21 cellular contexts compared by ENCODE assay signal in genomic region chr5:163005949-163006348, GRCh38.
DNase-seq lines count a peak whose midpoint lies in the region; ATAC-seq, FAIRE-seq and TF ChIP-seq lines count a peak whose summit lies in the region.
"Had no signal": no experiment of that assay in that cellular context is flagged by ENCODE, and none has a peak within 500 bp of the region (broad histone marks: within the 10 kb centered on the region; RNA-seq: fewer than 3 reads in every experiment).

No MANE protein-coding gene starts in this region.

- H3K23ac ChIP-seq in H9 (ENCODE audit: insufficient read length, low read depth, low read length): no peak overlapping the region
- H3K23ac ChIP-seq in mesendoderm (ENCODE audit: low read length): no peak overlapping the region

- H3K27me3 Mint-ChIP-seq in H9 (ENCODE audit: low read depth): no peaks in the 10 kb centered on the region
- H3K27me3 Mint-ChIP-seq: activated naive CD8-positive, alpha-beta T cell had no signal

- H3K9ac ChIP-seq in H9 (ENCODE audit: extremely low read depth, insufficient read length, low read length) (no peak overlapping the region), mesendoderm (ENCODE audit: low read length) (no peak overlapping the region)

- no peaks in the 10 kb centered on the region for H3K23me2 ChIP-seq in H9 (ENCODE audit: insufficient read length, low read depth, low read length, poor library complexity, severe bottlenecking)

- H3K4me3 Mint-ChIP-seq in H9: no peak overlapping the region
- H3K4me3 Mint-ChIP-seq: activated naive CD8-positive, alpha-beta T cell had no signal

- DNase-seq in ELR (ENCODE audit: low read depth): peak; percentile 2
- no peak for DNase-seq in H9
- peak; percentile 25 for DNase-seq in RCC 7860 (ENCODE audit: low spot score)
- peak; percentile 16 for DNase-seq in mesendoderm
- no peak for DNase-seq in NCI-H187 (lab: John Stamatoyannopoulos, UW)
- DNase-seq in psoas muscle: no peak
- no peak for DNase-seq in SHP77 (lab: John Stamatoyannopoulos, UW)
- DNase-seq: activated CD8-positive, alpha-beta memory T cell treated with anti-CD3 and anti-CD28 coated beads, Interleukin-2, amount 50 U/mL, for 48 hours; central memory CD4-positive, alpha-beta T cell; DMS153; left cardiac atrium; NCI-H82; stimulated activated CD4-positive, alpha-beta T cell treated with anti-CD3 and anti-CD28 coated beads, Interleukin-4, amount 100 ng/mL, for 1 hour; trophoblast cell had no signal

- no peaks in the 10 kb centered on the region for H4K20me1 ChIP-seq in H9 (ENCODE audit: control insufficient read depth, insufficient read depth, insufficient read length)

- H3K4me2 ChIP-seq in H9 (ENCODE audit: insufficient read depth, insufficient read length, low read length) (no peak overlapping the region), mesendoderm (ENCODE audit: low read length) (no peak overlapping the region)

- no peak overlapping the region for H2AFZ ChIP-seq in H9 (ENCODE audit: low read length)

- no peak overlapping the region for H4K91ac ChIP-seq in H9 (ENCODE audit: insufficient read length, low read depth, low read length)

- H3K9me3 ChIP-seq in H9 (ENCODE audit: control insufficient read depth, low read depth, low read length) (no peaks in the 10 kb centered on the region), psoas muscle (no peaks in the 10 kb centered on the region)
- H3K9me3 ChIP-seq: right atrium auricular region had no signal

- no peak for FAIRE-seq in RCC 7860 (lab: Jason Lieb, UNC)
- FAIRE-seq: endometrium, GM12891, HTR-8/SVneo had no signal

- H2BK15ac ChIP-seq in H9 (ENCODE audit: low read depth, low read length): no peak overlapping the region
- no peak overlapping the region for H2BK15ac ChIP-seq in mesendoderm (replicated peaks; ENCODE audit: low read depth)

- intact Hi-C loops in psoas muscle (cut with DNase I): no loop called here

- H3K14ac ChIP-seq in H9 (ENCODE audit: insufficient read depth, low read length): no peak overlapping the region

- H3K27ac ChIP-seq in H9 (ENCODE audit: insufficient read length, low read depth, low read length) (no peak overlapping the region), mesendoderm (ENCODE audit: low read depth, low read length) (no peak overlapping the region), psoas muscle (no peak overlapping the region)
- H3K27ac ChIP-seq: right atrium auricular region, SK-N-MC had no signal

- H2AK5ac ChIP-seq in H9 (ENCODE audit: insufficient read length, low read length) (no peak overlapping the region), mesendoderm (ENCODE audit: low read length) (no peak overlapping the region)

- TF ChIP-seq CTCF in H9 (conservative IDR thresholded peaks at IDR 0.05) (peak; percentile 61), psoas muscle (IDR thresholded peaks at IDR 0.05) (no peak)

- H2BK12ac ChIP-seq in H9 (ENCODE audit: insufficient read length, low read depth, low read length): no peak overlapping the region

- H3K4me3 ChIP-seq in mesendoderm (ENCODE audit: low read length) (no peak overlapping the region), psoas muscle (no peak overlapping the region)
- H3K4me3 ChIP-seq: right atrium auricular region, SK-N-MC had no signal

- no peaks in the 10 kb centered on the region; a peak in 1 of 7 replicates for H3K36me3 Mint-ChIP-seq in H9 (ENCODE audit: insufficient read depth in 1 of 3, low read depth in 3 of 3)
- H3K36me3 Mint-ChIP-seq: activated naive CD8-positive, alpha-beta T cell had no signal

- H2BK5ac ChIP-seq in H9 (ENCODE audit: insufficient read length, low read length) (no peak overlapping the region), mesendoderm (ENCODE audit: low read length) (no peak overlapping the region)

- H3K79me2 ChIP-seq in H9 (ENCODE audit: insufficient read depth, low read length) (no peaks in the 10 kb centered on the region), mesendoderm (ENCODE audit: control insufficient read depth, insufficient read depth, low read length) (no peaks in the 10 kb centered on the region)

- H3K4ac ChIP-seq in H9 (ENCODE audit: low read depth, low read length): no peak overlapping the region
- H3K4ac ChIP-seq in mesendoderm (ENCODE audit: low read depth, low read length): no peak overlapping the region

- H2BK20ac ChIP-seq in H9 (ENCODE audit: low read depth, low read length, poor library complexity, severe bottlenecking): no peak overlapping the region

- H3K36me3 ChIP-seq in mesendoderm (ENCODE audit: control insufficient read depth, insufficient read depth, low read length): no peaks in the 10 kb centered on the region
- no peaks in the 10 kb centered on the region for H3K36me3 ChIP-seq in psoas muscle (ENCODE audit: insufficient read depth in 1 of 2, low read depth in 1 of 2)
- H3K36me3 ChIP-seq: right atrium auricular region had no signal

- no peak overlapping the region for H3K18ac ChIP-seq in H9 (ENCODE audit: insufficient read length, low read depth, low read length)
- no peak overlapping the region for H3K18ac ChIP-seq in mesendoderm (ENCODE audit: low read length)

- H3K9me3 Mint-ChIP-seq in H9: no peaks in the 10 kb centered on the region; a peak in 1 of 5 replicates

- WGBS in H9 (ENCODE audit: extremely low coverage, insufficient read length, low lambda C conversion rate): no CpG with 5 or more reads among the region's 1 CpG
- WGBS in mesendoderm (ENCODE audit: extremely low coverage, insufficient coverage, low lambda C conversion rate): no CpG with 5 or more reads among the region's 1 CpG
- 63 to 67% (median 67%) methylated on average over 1 of the region's 1 CpG for WGBS in psoas muscle, 3 donors

- no peak overlapping the region for H3K56ac ChIP-seq in H9 (ENCODE audit: insufficient read length, low read depth, low read length)
- no peak overlapping the region for H3K56ac ChIP-seq in mesendoderm (ENCODE audit: low read length)

- H3K4me1 Mint-ChIP-seq in H9: no peaks in the 10 kb centered on the region

- H3K79me1 ChIP-seq in H9 (ENCODE audit: insufficient read depth, low read depth, low read length, poor library complexity, severe bottlenecking) (no peaks in the 10 kb centered on the region), mesendoderm (ENCODE audit: low read length) (no peaks in the 10 kb centered on the region)

- no peak for ATAC-seq in psoas muscle
- no peak for ATAC-seq in HG02884 (IDR thresholded peaks at IDR 0.05; ENCODE audit: unreplicated experiment)
- ATAC-seq: left cardiac atrium had no signal

- H3K27me3 ChIP-seq in H9 (ENCODE audit: insufficient read depth, low read length): no peaks in the 10 kb centered on the region
- H3K27me3 ChIP-seq in mesendoderm (ENCODE audit: insufficient read depth, low read length, poor library complexity): no peaks in the 10 kb centered on the region
- no peaks in the 10 kb centered on the region for H3K27me3 ChIP-seq in psoas muscle (ENCODE audit: insufficient read depth in 3 of 3, low read length in 2 of 3)
- H3K27me3 ChIP-seq: right atrium auricular region had no signal

- H4K5ac ChIP-seq in H9 (ENCODE audit: insufficient read length, low read depth, low read length) (no peak overlapping the region), mesendoderm (ENCODE audit: low read length) (no peak overlapping the region)

- H3K27ac Mint-ChIP-seq in H9: no peak overlapping the region
- H3K27ac Mint-ChIP-seq: activated naive CD8-positive, alpha-beta T cell had no signal

- H4K8ac ChIP-seq in H9 (replicated peaks; ENCODE audit: insufficient read length, low read depth, low read length) (no peak overlapping the region), mesendoderm (ENCODE audit: low read depth, low read length) (no peak overlapping the region)

- no peaks in the 10 kb centered on the region for H3K4me1 ChIP-seq in H9 (ENCODE audit: insufficient read depth, low read length)
- no peaks in the 10 kb centered on the region for H3K4me1 ChIP-seq in mesendoderm (ENCODE audit: control insufficient read depth, low read depth, low read length)
- no peaks in the 10 kb centered on the region for H3K4me1 ChIP-seq in psoas muscle
- H3K4me1 ChIP-seq: right atrium auricular region had no signal

- no peak overlapping the region for H3T11ph ChIP-seq in H9 (ENCODE audit: low read length)

- no peak overlapping the region for H2BK120ac ChIP-seq in H9 (ENCODE audit: low read depth, low read length, poor library complexity, severe bottlenecking)
- H2BK120ac ChIP-seq in mesendoderm (ENCODE audit: low read depth, low read length): no peak overlapping the region

Comparison
In these comparisons a context has a peak if more than half of its experiments do, and no peak if none do; other contexts are left out.
1. DNase-seq: peak in ELR (single experiment), RCC 7860 (single experiment) and mesendoderm (single experiment); none in H9 (single experiment), NCI-H187 (0 of 2), psoas muscle (0 of 2) and SHP77 (0 of 2).